In the genomic region with DNA sequence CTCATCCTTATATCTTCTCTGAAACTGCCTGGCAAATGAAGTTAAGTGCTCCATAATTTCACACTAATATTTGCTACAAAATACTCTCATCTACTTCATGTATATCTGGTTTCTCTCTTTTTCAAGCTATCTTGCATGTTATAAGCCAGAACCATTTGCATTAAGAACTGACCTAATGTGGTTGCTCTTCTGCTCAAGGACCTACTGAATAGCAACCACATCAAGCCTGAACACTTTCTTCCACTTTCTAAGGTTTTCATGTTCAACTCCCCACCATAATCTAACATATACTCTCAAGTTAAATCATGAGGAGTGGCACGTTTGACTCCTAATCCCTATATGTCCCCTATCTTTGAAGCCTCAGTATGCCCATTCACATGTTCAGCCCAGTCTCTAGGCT, we compare ENCODE assay signal across 21 cellular contexts. TPM values are rescaled to one million over a fixed set of nuclear protein-coding genes. Genes with fewer than 3 reads are reported as not detected.
DNase-seq lines count a peak whose midpoint lies in the region; ATAC-seq and TF ChIP-seq lines count a peak whose summit lies in the region.
"Had no signal": no experiment of that assay in that cellular context is flagged by ENCODE, and none has a peak within 500 bp of the region (broad histone marks: within the 10 kb centered on the region; RNA-seq: fewer than 3 reads in every experiment).

No MANE protein-coding gene starts in this region.

- no peak for TF ChIP-seq CTCF in GM12865 (IDR thresholded peaks at IDR 0.05; ENCODE audit: insufficient read depth, low read depth, low read length, missing control alignments)
- no peak for TF ChIP-seq CTCF in IMR-90 (conservative IDR thresholded peaks at IDR 0.05; ENCODE audit: low read depth, low read length)
- TF ChIP-seq CTCF in natural killer cell (IDR thresholded peaks at IDR 0.05) = no peak

- no peak overlapping the region for H3K4me2 ChIP-seq in IMR-90 (ENCODE audit: low read depth, low read length)
- H3K4me2 ChIP-seq: SK-N-SH had no signal

- TF ChIP-seq RAD21 in IMR-90 (IDR thresholded peaks at IDR 0.05; ENCODE audit: low read length) = no peak

- POLR2A ChIA-PET in IMR-90 (lab: Charles Lee; ENCODE audit: unreplicated experiment) = no interaction called here

- BruUV-seq in IMR-90 (replicated peaks; lab: Mats Ljungman, UMichigan) = no TSS peak

- H3K4me3 ChIP-seq in GM12865 (ENCODE audit: low read depth, low read length) = no peak overlapping the region
- H3K4me3 ChIP-seq in IMR-90 (ENCODE audit: insufficient read depth, low read depth, low read length) = no peak overlapping the region
- H3K4me3 ChIP-seq in MG63 = no peak overlapping the region

- H3K27me3 ChIP-seq in IMR-90 (ENCODE audit: control insufficient read depth, insufficient read depth, low read length) = no peaks in the 10 kb centered on the region
- no peaks in the 10 kb centered on the region for H3K27me3 ChIP-seq in MG63
- H3K27me3 ChIP-seq: BE2C had no signal

- H3K27ac ChIP-seq in IMR-90 (ENCODE audit: insufficient read depth, low read length) = no peak overlapping the region

- H3K79me1 ChIP-seq in IMR-90 (ENCODE audit: low read depth in 1 of 2, low read length in 2 of 2) = no peaks in the 10 kb centered on the region

- H2BK120ac ChIP-seq in IMR-90 (ENCODE audit: low read depth, low read length) = peak overlapping the region; percentile 40; the same call in 1 of the 2 replicates

- no peak overlapping the region for H3K14ac ChIP-seq in IMR-90 (replicated peaks; ENCODE audit: low read depth, low read length)

- TF ChIP-seq POLR2A in IMR-90 (IDR thresholded peaks at IDR 0.05; ENCODE audit: low read depth, low read length) = no peak

- H4K91ac ChIP-seq in IMR-90 (ENCODE audit: insufficient read depth, low read depth, low read length) = no peak overlapping the region

- in situ Hi-C loops in IMR-90 (cut with MboI; ENCODE audit: low sequenced_read_pairs) = no loop called here

- H4K5ac ChIP-seq in IMR-90 (ENCODE audit: low read depth, low read length) = no peak overlapping the region

- H3K9me1 ChIP-seq in IMR-90 (ENCODE audit: insufficient read depth, low read length) = no peaks in the 10 kb centered on the region

- no peaks in the 10 kb centered on the region for H4K20me1 ChIP-seq in IMR-90 (ENCODE audit: insufficient read depth, low read length)

- H3K36me3 ChIP-seq in IMR-90 (ENCODE audit: control insufficient read depth, insufficient read depth, low read length) = no peaks in the 10 kb centered on the region
- H3K36me3 ChIP-seq in MG63 = no peaks in the 10 kb centered on the region
- H3K36me3 ChIP-seq: BE2C had no signal

- CTCF ChIA-PET in IMR-90 (lab: Yijun Ruan, JAX) = no interaction called here

- H2BK15ac ChIP-seq in IMR-90 (ENCODE audit: low read depth, low read length) = 0 out of 3 replicates have a peak overlapping the region, but pooled peaks have one; percentile 7

- no peak overlapping the region for H2AK9ac ChIP-seq in IMR-90 (replicated peaks; ENCODE audit: low read depth, low read length, poor library complexity)

- H3K36me3 Mint-ChIP-seq in natural killer cell = no peaks in the 10 kb centered on the region
- H3K36me3 Mint-ChIP-seq: CD8-positive, alpha-beta memory T cell had no signal

- no peak overlapping the region for H3K56ac ChIP-seq in IMR-90 (ENCODE audit: extremely low read depth, insufficient read depth, low read length)

- DNase-seq in GM12865 (ENCODE audit: low read depth) (peak; percentile 16), IMR-90 (no peak), natural killer cell (no peak), MG63 (no peak)
- DNase-seq in stimulated activated CD4-positive, alpha-beta T cell treated with anti-CD3 and anti-CD28 coated beads, Interleukin-2, amount 100 ng/mL, for 48 hours = no peak
- DNase-seq: ACHN; BE2C; CD8-positive, alpha-beta memory T cell; GOT3; MV-4-11; NCI-H1417 treated with DMSO at 0.1 percent for 48 hours; NCI-H510A; NCI-H82; Right ventricle myocardium superior; SK-N-SH had no signal

- no peak overlapping the region for H3K9ac ChIP-seq in IMR-90 (ENCODE audit: low read depth, low read length)
- H3K9ac ChIP-seq: SK-N-SH had no signal

- no peaks in the 10 kb centered on the region for H3K9me3 Mint-ChIP-seq in natural killer cell
- H3K9me3 Mint-ChIP-seq: CD8-positive, alpha-beta memory T cell; T-helper 1 cell treated with Interleukin-12 subunit alpha and Interleukin-12 subunit beta and Interleukin-4 antibody, amounts not matched to agents 30 μg/mL and 1 μg/mL, for 36 hours had no signal

- no peak overlapping the region for H2AK5ac ChIP-seq in IMR-90 (ENCODE audit: low read depth, low read length)

- H3K9me3 ChIP-seq in IMR-90 (ENCODE audit: control insufficient read depth, insufficient read depth, low read length) = no peaks in the 10 kb centered on the region
- no peaks in the 10 kb centered on the region for H3K9me3 ChIP-seq in MG63
- H3K9me3 ChIP-seq: BE2C, SK-N-SH had no signal

- no peak overlapping the region for H3K23ac ChIP-seq in IMR-90 (ENCODE audit: low read depth, low read length)

- H3K4me3 Mint-ChIP-seq in natural killer cell = peak overlapping the region; percentile 5
- H3K4me3 Mint-ChIP-seq: CD8-positive, alpha-beta memory T cell; T-helper 1 cell treated with Interleukin-12 subunit alpha and Interleukin-12 subunit beta and Interleukin-4 antibody, amounts not matched to agents 30 μg/mL and 1 μg/mL, for 36 hours had no signal

- no CpG with 5 or more reads among the region's 1 CpG for WGBS in IMR-90 (ENCODE audit: extremely low coverage in 2 of 2, insufficient read length in 1 of 2), 2 experiments

- intact Hi-C loops in IMR-90 (cut with micrococcal nuclease) (no loop called here), natural killer cell (cut with micrococcal nuclease) (loop anchor here (10.0 kb wide), 2 partner anchors 62 to 522 kb away; a partner anchor contains a TSS)

- no peaks in the 10 kb centered on the region for H3K27me3 Mint-ChIP-seq in natural killer cell (ENCODE audit: low read depth in 2 of 2)
- H3K27me3 Mint-ChIP-seq: CD8-positive, alpha-beta memory T cell had no signal

- ATAC-seq in HG02798 (IDR thresholded peaks at IDR 0.05; ENCODE audit: poor library complexity, unreplicated experiment) (peak; percentile 37), IMR-90 (ENCODE audit: low read depth) (no peak), natural killer cell (no peak), GM18517 (IDR thresholded peaks at IDR 0.05; ENCODE audit: unreplicated experiment) (no peak)
- ATAC-seq: Panc1 had no signal

- no peaks in the 10 kb centered on the region for H3K4me1 ChIP-seq in IMR-90 (ENCODE audit: control insufficient read depth, insufficient read depth, low read length)
- H3K4me1 ChIP-seq: BE2C had no signal

- H3K4me1 Mint-ChIP-seq in natural killer cell = peaks cover 52 to 78% of the 10 kb centered on the region in 2 donors

- H2AFZ ChIP-seq in IMR-90 (replicated peaks; ENCODE audit: low read length, poor library complexity) = no peak overlapping the region

- dilution Hi-C loops in IMR-90 (cut with HindIII; ENCODE audit: low sequenced_read_pairs, unreplicated experiment) = no loop called here

- no peak overlapping the region for H2BK20ac ChIP-seq in IMR-90 (ENCODE audit: low read depth, low read length)

- no peak overlapping the region for H3K18ac ChIP-seq in IMR-90 (ENCODE audit: low read depth, low read length)

- no peak overlapping the region for H4K8ac ChIP-seq in IMR-90 (ENCODE audit: low read depth in 2 of 2, low read length in 2 of 2)

- H2BK5ac ChIP-seq in IMR-90 (ENCODE audit: low read depth, low read length, poor library complexity, severe bottlenecking) = no peak overlapping the region

- no peak overlapping the region for H3K4ac ChIP-seq in IMR-90 (ENCODE audit: low read depth, low read length)

- peak overlapping the region; percentile 1 to 66 for H3K27ac Mint-ChIP-seq in natural killer cell
- H3K27ac Mint-ChIP-seq: T-helper 1 cell treated with Interleukin-12 subunit alpha and Interleukin-12 subunit beta and Interleukin-4 antibody, amounts not matched to agents 30 μg/mL and 1 μg/mL, for 36 hours had no signal

TF ChIP-seq in IMR-90, 13 proteins besides CTCF, POLR2A, EP300 and RAD21:
- TF ChIP-seq, protein P1, sequence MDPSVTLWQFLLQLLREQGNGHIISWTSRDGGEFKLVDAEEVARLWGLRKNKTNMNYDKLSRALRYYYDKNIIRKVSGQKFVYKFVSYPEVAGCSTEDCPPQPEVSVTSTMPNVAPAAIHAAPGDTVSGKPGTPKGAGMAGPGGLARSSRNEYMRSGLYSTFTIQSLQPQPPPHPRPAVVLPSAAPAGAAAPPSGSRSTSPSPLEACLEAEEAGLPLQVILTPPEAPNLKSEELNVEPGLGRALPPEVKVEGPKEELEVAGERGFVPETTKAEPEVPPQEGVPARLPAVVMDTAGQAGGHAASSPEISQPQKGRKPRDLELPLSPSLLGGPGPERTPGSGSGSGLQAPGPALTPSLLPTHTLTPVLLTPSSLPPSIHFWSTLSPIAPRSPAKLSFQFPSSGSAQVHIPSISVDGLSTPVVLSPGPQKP (IDR thresholded peaks at IDR 0.05; ENCODE audit: borderline replicate concordance, low read depth, low read length) = no peak
- TF ChIP-seq CEBPB (IDR thresholded peaks at IDR 0.05; ENCODE audit: low read depth, low read length) (no peak), CHD1 (IDR thresholded peaks at IDR 0.05; ENCODE audit: low read depth, low read length) (no peak), SMC3 (IDR thresholded peaks at IDR 0.05; ENCODE audit: low read depth, low read length) (no peak), BHLHE40 (IDR thresholded peaks at IDR 0.05; ENCODE audit: low read depth, low read length) (no peak)

RNA-seq across cellular contexts. Expression of a gene that starts 27.2 kb away (rescaled TPM):
- total RNA-seq in IMR-90 (2012; rRNA removed) = not detected in 2 replicates
- not detected in 2 replicates for polyA plus RNA-seq in IMR-90 (2012; rRNA removed)
- polyA plus RNA-seq in IMR-90 (2012; cell fraction: cytosol; rRNA removed) = not detected in 2 replicates
- not detected in 2 replicates for polyA plus RNA-seq in IMR-90 (2012; cell fraction: nucleus; rRNA removed; ENCODE audit: low replicate concordance)
- total RNA-seq in natural killer cell = 100 to 1,000 TPM; 306 to 365 (median 343) TPM
- total RNA-seq in MG63 (2014; rRNA removed; shearing (Covaris generic); ENCODE audit: low replicate concordance) = 0.62 TPM in 1 of 2 replicates, not detected in the other
- total RNA-seq: Daoy had no signal

RNA-seq across cellular contexts. Expression of a gene that starts 33.2 kb away (rescaled TPM):
- total RNA-seq in IMR-90 (2012; rRNA removed) (not detected in 2 replicates), natural killer cell (1 to 10 TPM in 1 of 3 donors, under 1 TPM in 2; 0.45 to 1.3 (median 0.77) TPM)
- polyA plus RNA-seq in IMR-90 (2012; rRNA removed) = not detected in 2 replicates
- not detected in 2 replicates for polyA plus RNA-seq in IMR-90 (2012; cell fraction: cytosol; rRNA removed)
- polyA plus RNA-seq in IMR-90 (2012; cell fraction: nucleus; rRNA removed; ENCODE audit: low replicate concordance) = not detected in 2 replicates
- total RNA-seq in MG63 (2014; rRNA removed; shearing (Covaris generic); ENCODE audit: low replicate concordance) = not detected in 2 replicates
- total RNA-seq: Daoy, LHCN-M2 had no signal
- polyA plus RNA-seq: CD8-positive, alpha-beta memory T cell; SK-N-SH had no signal

Comparison
In these comparisons a context has a peak if more than half of its experiments do, and no peak if none do; other contexts are left out.
1. RNA of a gene that starts 27.2 kb away (total RNA-seq): 306 to 365 TPM in natural killer cell; not detected in IMR-90 and 0.62 TPM in MG63; every median in the first group is over 100 times any median in the second.